Comparison of ENCODE assay signal across 13 cellular contexts in the genomic region with DNA sequence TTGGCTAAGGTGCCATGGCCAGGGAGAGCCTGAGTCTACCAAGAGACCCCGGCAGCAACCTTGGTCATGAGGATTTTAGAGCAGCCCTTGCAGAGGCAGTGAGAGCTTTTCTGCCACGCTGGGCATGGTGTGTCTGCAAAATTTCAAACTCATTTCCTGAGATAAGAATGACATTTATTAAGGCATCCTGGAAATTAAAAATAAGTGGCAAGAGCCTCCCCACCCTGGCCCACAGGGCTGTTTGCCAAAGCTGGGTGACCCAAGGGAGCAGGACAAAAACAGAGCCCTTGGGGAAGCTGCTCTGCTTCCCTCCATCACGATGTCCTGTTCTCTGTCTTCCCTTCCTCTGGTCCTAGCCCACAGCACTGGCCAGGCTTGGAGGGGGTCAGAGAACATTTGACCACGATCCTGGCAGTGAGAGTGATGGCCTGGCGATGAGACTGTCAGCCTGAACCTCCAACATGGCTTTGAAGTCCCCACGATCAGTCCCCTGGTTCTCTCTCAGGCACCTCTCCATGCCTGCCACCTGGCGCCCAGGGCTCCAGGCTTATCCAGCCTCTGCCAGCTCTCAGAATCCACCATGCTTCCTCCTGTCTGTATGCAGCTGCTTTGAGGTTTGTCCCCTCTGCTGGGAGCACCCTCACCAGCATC.
DNase-seq lines count a peak whose midpoint lies in the region; ATAC-seq and TF ChIP-seq lines count a peak whose summit lies in the region.
"Had no signal": no experiment of that assay in that cellular context is flagged by ENCODE, and none has a peak within 500 bp of the region (broad histone marks: within the 10 kb centered on the region; RNA-seq: fewer than 3 reads in every experiment).

No MANE protein-coding gene starts in this region.

- TF ChIP-seq CTCF in ascending aorta (IDR thresholded peaks at IDR 0.05) (no peak), sigmoid colon (IDR thresholded peaks at IDR 0.05) (no peak), GM10266 (IDR thresholded peaks at IDR 0.05; ENCODE audit: control insufficient read depth, insufficient read depth, low read depth, missing control alignments) (no peak)

- peak overlapping the region; percentile 91 for H3K4me2 ChIP-seq in BLaER1

- 54 to 76% methylated on average over 7 of the region's 7 CpGs for WGBS in sigmoid colon, 2 donors

- TF ChIP-seq EP300 in sigmoid colon (IDR thresholded peaks at IDR 0.05) = peak in 2 of 4 donors; percentile 76 to 82

- no peak for ATAC-seq in activated CD4-positive, alpha-beta T cell treated with anti-CD3 and anti-CD28 coated beads for 36 hours

- DNase-seq in ascending aorta (ENCODE audit: low spot score in 2 of 2) = no peak
- peak; percentile 33 for DNase-seq in left kidney (ENCODE audit: low read depth, low spot score)
- DNase-seq in sigmoid colon = peak; percentile 71
- DNase-seq in GM10266 (ENCODE audit: extremely low spot score) = no peak
- DNase-seq in activated T-cell treated with anti-CD3 and anti-CD28 coated beads, Interleukin-2, amount 50 U/mL, for 1 hour = no peak
- DNase-seq in glomerular visceral epithelial cell (ENCODE audit: extremely low spot score) = no peak
- DNase-seq in activated CD4-positive, alpha-beta T cell treated with anti-CD3 and anti-CD28 coated beads for 36 hours = no peak
- DNase-seq: ACHN; activated CD4-positive, CD25-positive, alpha-beta regulatory T cell treated with anti-CD3 and anti-CD28 coated beads, Interleukin-2, amount 50 U/mL, for 72 hours; mucosa of descending colon; NCI-H2107 had no signal

- no peak overlapping the region for H3K27ac Mint-ChIP-seq in activated CD4-positive, alpha-beta T cell treated with anti-CD3 and anti-CD28 coated beads for 36 hours
- H3K27ac Mint-ChIP-seq: activated T-helper 2 cell treated with anti-CD3 and anti-CD28 coated beads, Interferon-gamma antibody, Interleukin-2, Interleukin-4, amounts not matched to agents 10 μg/mL and 5 μg/mL and 100 μg/mL, durations not matched to agents 14 hours and 24 hours and 36 hours had no signal

- POLR2A ChIA-PET in activated CD4-positive, alpha-beta T cell treated with anti-CD3 and anti-CD28 coated beads for 36 hours (lab: Charles Lee) = no interaction called here

- intact Hi-C loops in ascending aorta (cut with DNase I) (no loop called here), sigmoid colon (cut with DNase I) (loop anchor here (5.0 kb wide), 1 partner anchor 79 kb away; no protein-coding TSS in a partner anchor)
- intact Hi-C loops in activated CD4-positive, alpha-beta T cell treated with anti-CD3 and anti-CD28 coated beads for 36 hours (cut with DNase I, micrococcal nuclease) = no loop called here

- H3K27ac ChIP-seq in BLaER1 (peak overlapping the region; percentile 62), ascending aorta (peak overlapping the region; percentile 81 to 84), sigmoid colon (peak overlapping the region; percentile 74 to 90 (median 86))

- no peaks in the 10 kb centered on the region for H3K27me3 Mint-ChIP-seq in activated CD4-positive, alpha-beta T cell treated with anti-CD3 and anti-CD28 coated beads for 36 hours

- peaks cover 4% of the 10 kb centered on the region for H3K9me3 Mint-ChIP-seq in activated CD4-positive, alpha-beta T cell treated with anti-CD3 and anti-CD28 coated beads for 36 hours (ENCODE audit: low read depth)
- H3K9me3 Mint-ChIP-seq: activated T-helper 2 cell treated with anti-CD3 and anti-CD28 coated beads, Interferon-gamma antibody, Interleukin-2, Interleukin-4, amounts not matched to agents 10 μg/mL and 5 μg/mL and 100 μg/mL, durations not matched to agents 14 hours and 24 hours and 36 hours had no signal

- H3K27me3 ChIP-seq in BLaER1 = no peaks in the 10 kb centered on the region
- no peaks in the 10 kb centered on the region for H3K27me3 ChIP-seq in ascending aorta
- H3K27me3 ChIP-seq in sigmoid colon = no peaks in the 10 kb centered on the region

- CTCF ChIA-PET in activated CD4-positive, alpha-beta T cell treated with anti-CD3 and anti-CD28 coated beads for 36 hours (lab: Charles Lee) = interaction anchor here (1.9 kb wide), 1 partner anchor 441 kb away, joined by 7 read pairs; no protein-coding TSS in a partner anchor

- no peaks in the 10 kb centered on the region for H3K36me3 ChIP-seq in BLaER1
- no peaks in the 10 kb centered on the region for H3K36me3 ChIP-seq in ascending aorta
- no peaks in the 10 kb centered on the region for H3K36me3 ChIP-seq in sigmoid colon

- H3K9me3 ChIP-seq in BLaER1 (peaks cover 10% of the 10 kb centered on the region; the same call in 1 of the 2 replicates), ascending aorta (no peaks in the 10 kb centered on the region), sigmoid colon (no peaks in the 10 kb centered on the region)
- H3K9me3 ChIP-seq: mucosa of descending colon had no signal

- H3K4me1 ChIP-seq in BLaER1 = peaks cover 24% of the 10 kb centered on the region
- peaks cover 15 to 44% of the 10 kb centered on the region in 2 donors for H3K4me1 ChIP-seq in ascending aorta
- H3K4me1 ChIP-seq in sigmoid colon = peaks cover 0 to 67% (median 50%) of the 10 kb centered on the region in 4 donors

- no peaks in the 10 kb centered on the region for H3K36me3 Mint-ChIP-seq in activated CD4-positive, alpha-beta T cell treated with anti-CD3 and anti-CD28 coated beads for 36 hours (ENCODE audit: low read depth)

- no peak for TF ChIP-seq POLR2A in sigmoid colon (IDR thresholded peaks at IDR 0.05)

- no peak overlapping the region for H3K4me3 Mint-ChIP-seq in activated CD4-positive, alpha-beta T cell treated with anti-CD3 and anti-CD28 coated beads for 36 hours

- H3K4me3 ChIP-seq in BLaER1 (no peak overlapping the region), ascending aorta (peak overlapping the region in 1 of 2 donors; percentile 35), sigmoid colon (no peak overlapping the region)
- H3K4me3 ChIP-seq: mucosa of descending colon had no signal

- H3K9ac ChIP-seq in BLaER1 = peak overlapping the region; percentile 34; the same call in 1 of the 2 replicates

- H3K4me1 Mint-ChIP-seq in activated CD4-positive, alpha-beta T cell treated with anti-CD3 and anti-CD28 coated beads for 36 hours = peaks cover 13% of the 10 kb centered on the region

- no peaks in the 10 kb centered on the region for H4K20me1 ChIP-seq in BLaER1

Comparison
In these comparisons a context has a peak if more than half of its experiments do, and no peak if none do; other contexts are left out.
1. DNase-seq: peak in left kidney (single experiment) and sigmoid colon (single experiment); none in ascending aorta (0 of 2), GM10266 (single experiment), activated T-cell treated with anti-CD3 and anti-CD28 coated beads, Interleukin-2, amount 50 U/mL, for 1 hour (single experiment), glomerular visceral epithelial cell (single experiment) and activated CD4-positive, alpha-beta T cell treated with anti-CD3 and anti-CD28 coated beads for 36 hours (single experiment).
2. Peak in every context shown above with its lines, with median percentiles within 50 percentile points of each other: H3K27ac ChIP-seq.